Comparison of ENCODE assay signal across 2 cellular contexts in the genomic region with DNA sequence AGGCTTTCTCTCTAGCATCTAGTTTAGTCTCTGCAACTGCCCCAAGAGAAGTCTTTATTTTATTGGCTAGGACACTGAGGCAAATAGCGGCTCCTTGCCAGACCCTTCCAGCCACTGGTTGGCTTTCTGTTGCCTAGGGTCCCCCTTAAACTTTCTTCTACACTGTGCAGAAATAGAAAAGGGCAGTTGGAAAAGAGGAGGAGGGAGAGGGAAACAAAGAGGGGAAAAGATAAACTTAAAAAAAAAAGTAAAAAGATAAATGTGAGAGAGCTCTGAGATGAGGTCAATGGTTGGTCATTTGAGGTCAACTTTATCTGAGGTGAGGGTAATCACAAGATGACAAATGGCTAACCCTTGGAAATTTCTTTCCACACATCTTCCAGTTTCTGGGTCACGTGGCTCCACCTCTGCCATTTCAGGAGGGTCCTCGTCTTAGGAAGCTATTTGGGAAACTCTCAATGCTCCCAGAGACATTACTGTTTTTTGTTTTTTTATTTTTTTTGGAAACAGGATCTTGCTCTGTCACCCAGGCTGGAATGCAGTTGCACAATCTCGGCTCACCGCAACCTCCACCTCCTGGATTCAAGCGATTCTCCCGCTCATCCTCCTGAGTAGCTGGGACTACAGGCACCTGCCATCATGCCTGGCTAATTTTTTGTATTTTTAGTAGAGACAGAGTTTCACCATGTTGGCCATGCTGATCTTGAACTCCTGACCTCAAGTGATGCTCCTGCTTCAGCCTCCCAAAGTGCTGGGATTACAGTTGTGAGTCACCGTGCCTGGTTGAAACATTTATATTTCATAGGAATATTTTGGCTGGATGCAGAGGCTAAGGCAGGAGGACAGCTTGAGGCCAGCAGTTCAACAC.
TF ChIP-seq lines count a peak whose summit lies in the region.

No MANE protein-coding gene starts in this region.

TF ChIP-seq in A549, 52 proteins besides CTCF, POLR2A, EP300 and RAD21 (continued from another document and continues in another):
- TF ChIP-seq CHD4 (IDR thresholded peaks at IDR 0.05; ENCODE audit: borderline replicate concordance) = no peak
- peak; percentile 66; the same call in 1 of the 2 replicates for TF ChIP-seq HES2 (IDR thresholded peaks at IDR 0.05)
- no peak for TF ChIP-seq RCOR1 (IDR thresholded peaks at IDR 0.05; ENCODE audit: low read depth, low read length)
- TF ChIP-seq EHF (CRISPR knock-in tag; IDR thresholded peaks at IDR 0.05) = peak; percentile 84; the same call in 1 of the 2 replicates
- peak; percentile 87; the same call in 1 of the 2 replicates for TF ChIP-seq HEYL (CRISPR knock-in tag; IDR thresholded peaks at IDR 0.05)
- no peak; the same call in 1 of the 2 replicates for TF ChIP-seq HOXA7 (CRISPR knock-in tag; IDR thresholded peaks at IDR 0.05)
- no peak for TF ChIP-seq CHD2 (IDR thresholded peaks at IDR 0.05; ENCODE audit: low read length, partially characterized antibody)
- no peak for TF ChIP-seq TFCP2L1 (CRISPR knock-in tag; IDR thresholded peaks at IDR 0.05)
- peak; percentile 61 for TF ChIP-seq MAX (IDR thresholded peaks at IDR 0.05)
- no peak for TF ChIP-seq PHF8 (IDR thresholded peaks at IDR 0.05; ENCODE audit: borderline replicate concordance, low read depth)
- no peak for TF ChIP-seq KDM1A (IDR thresholded peaks at IDR 0.05; ENCODE audit: low read depth)
- no peak for TF ChIP-seq FOXS1 (CRISPR knock-in tag; IDR thresholded peaks at IDR 0.05)
- peak; percentile 65; the same call in 1 of the 2 replicates for TF ChIP-seq JUNB (IDR thresholded peaks at IDR 0.05)
- peak; percentile 80 for TF ChIP-seq GATA3 (IDR thresholded peaks at IDR 0.05; ENCODE audit: borderline replicate concordance)
- peak; percentile 88; the same call in 1 of the 2 replicates for TF ChIP-seq HOXB13 (CRISPR knock-in tag; IDR thresholded peaks at IDR 0.05; ENCODE audit: low read depth)
- TF ChIP-seq, protein P1, sequence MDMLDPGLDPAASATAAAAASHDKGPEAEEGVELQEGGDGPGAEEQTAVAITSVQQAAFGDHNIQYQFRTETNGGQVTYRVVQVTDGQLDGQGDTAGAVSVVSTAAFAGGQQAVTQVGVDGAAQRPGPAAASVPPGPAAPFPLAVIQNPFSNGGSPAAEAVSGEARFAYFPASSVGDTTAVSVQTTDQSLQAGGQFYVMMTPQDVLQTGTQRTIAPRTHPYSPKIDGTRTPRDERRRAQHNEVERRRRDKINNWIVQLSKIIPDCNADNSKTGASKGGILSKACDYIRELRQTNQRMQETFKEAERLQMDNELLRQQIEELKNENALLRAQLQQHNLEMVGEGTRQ (IDR thresholded peaks at IDR 0.05) = peak; percentile 89
- no peak for TF ChIP-seq SMC3 (IDR thresholded peaks at IDR 0.05)
- no peak for TF ChIP-seq NFE2L2 (conservative IDR thresholded peaks at IDR 0.05; ENCODE audit: low read length)
- TF ChIP-seq REST (IDR thresholded peaks at IDR 0.05) = no peak
- peak; percentile 72 for TF ChIP-seq ZNF302 (CRISPR knock-in tag; IDR thresholded peaks at IDR 0.05)
- no peak for TF ChIP-seq POLR2AphosphoS2 (conservative IDR thresholded peaks at IDR 0.05; ENCODE audit: low read length)
- TF ChIP-seq NPAS2 (CRISPR knock-in tag; IDR thresholded peaks at IDR 0.05; ENCODE audit: borderline replicate concordance) = peak; percentile 28; the same call in 1 of the 2 replicates
- TF ChIP-seq ESRRA (IDR thresholded peaks at IDR 0.05; ENCODE audit: borderline replicate concordance, low read length) = no peak
- no peak for TF ChIP-seq EHMT2 (IDR thresholded peaks at IDR 0.05; ENCODE audit: low read depth)
- peak; percentile 95 to 99 for TF ChIP-seq CEBPB (IDR thresholded peaks at IDR 0.05)
- TF ChIP-seq, protein P2, sequence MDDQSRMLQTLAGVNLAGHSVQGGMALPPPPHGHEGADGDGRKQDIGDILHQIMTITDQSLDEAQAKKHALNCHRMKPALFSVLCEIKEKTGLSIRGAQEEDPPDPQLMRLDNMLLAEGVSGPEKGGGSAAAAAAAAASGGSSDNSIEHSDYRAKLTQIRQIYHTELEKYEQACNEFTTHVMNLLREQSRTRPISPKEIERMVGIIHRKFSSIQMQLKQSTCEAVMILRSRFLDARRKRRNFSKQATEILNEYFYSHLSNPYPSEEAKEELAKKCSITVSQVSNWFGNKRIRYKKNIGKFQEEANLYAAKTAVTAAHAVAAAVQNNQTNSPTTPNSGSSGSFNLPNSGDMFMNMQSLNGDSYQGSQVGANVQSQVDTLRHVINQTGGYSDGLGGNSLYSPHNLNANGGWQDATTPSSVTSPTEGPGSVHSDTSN (IDR thresholded peaks at IDR 0.05) = peak; percentile 47; the same call in 1 of the 2 replicates
- TF ChIP-seq HDAC2 (IDR thresholded peaks at IDR 0.05) = no peak
- no peak for TF ChIP-seq RFX5 (IDR thresholded peaks at IDR 0.05)
- no peak; the same call in 1 of the 2 replicates for TF ChIP-seq HOXB5 (CRISPR knock-in tag; IDR thresholded peaks at IDR 0.05)
- no peak for TF ChIP-seq SREBF2 (IDR thresholded peaks at IDR 0.05)
- peak; percentile 76 to 89 for TF ChIP-seq JUN (IDR thresholded peaks at IDR 0.05)

TF ChIP-seq in HepG2, 621 proteins besides CTCF, POLR2A, EP300 and RAD21 (continued from another document and continues in another):
- TF ChIP-seq ARID5B (CRISPR knock-in tag; IDR thresholded peaks at IDR 0.05) = peak; percentile 80
- TF ChIP-seq HNF1B (CRISPR knock-in tag; IDR thresholded peaks at IDR 0.05) = no peak
- no peak for TF ChIP-seq KLF12 (CRISPR knock-in tag; IDR thresholded peaks at IDR 0.05; ENCODE audit: borderline replicate concordance)
- peak; percentile 70 for TF ChIP-seq NR2F6 (IDR thresholded peaks at IDR 0.05)
- peak; percentile 79 for TF ChIP-seq NR2F6 (CRISPR knock-in tag; IDR thresholded peaks at IDR 0.05)
- TF ChIP-seq MIXL1 (CRISPR knock-in tag; IDR thresholded peaks at IDR 0.05) = no peak
- 0 out of 2 replicates have a peak, but pooled peaks have one; percentile 42 for TF ChIP-seq ZNF792 (CRISPR knock-in tag; IDR thresholded peaks at IDR 0.05)
- peak; percentile 17; the same call in 1 of the 2 replicates for TF ChIP-seq SOX5 (CRISPR knock-in tag; IDR thresholded peaks at IDR 0.05; ENCODE audit: borderline replicate concordance)
- TF ChIP-seq, protein P3, sequence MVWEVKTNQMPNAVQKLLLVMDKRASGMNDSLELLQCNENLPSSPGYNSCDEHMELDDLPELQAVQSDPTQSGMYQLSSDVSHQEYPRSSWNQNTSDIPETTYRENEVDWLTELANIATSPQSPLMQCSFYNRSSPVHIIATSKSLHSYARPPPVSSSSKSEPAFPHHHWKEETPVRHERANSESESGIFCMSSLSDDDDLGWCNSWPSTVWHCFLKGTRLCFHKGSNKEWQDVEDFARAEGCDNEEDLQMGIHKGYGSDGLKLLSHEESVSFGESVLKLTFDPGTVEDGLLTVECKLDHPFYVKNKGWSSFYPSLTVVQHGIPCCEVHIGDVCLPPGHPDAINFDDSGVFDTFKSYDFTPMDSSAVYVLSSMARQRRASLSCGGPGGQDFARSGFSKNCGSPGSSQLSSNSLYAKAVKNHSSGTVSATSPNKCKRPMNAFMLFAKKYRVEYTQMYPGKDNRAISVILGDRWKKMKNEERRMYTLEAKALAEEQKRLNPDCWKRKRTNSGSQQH (CRISPR knock-in tag; IDR thresholded peaks at IDR 0.05; ENCODE audit: low read depth) = no peak
- TF ChIP-seq, protein P4, sequence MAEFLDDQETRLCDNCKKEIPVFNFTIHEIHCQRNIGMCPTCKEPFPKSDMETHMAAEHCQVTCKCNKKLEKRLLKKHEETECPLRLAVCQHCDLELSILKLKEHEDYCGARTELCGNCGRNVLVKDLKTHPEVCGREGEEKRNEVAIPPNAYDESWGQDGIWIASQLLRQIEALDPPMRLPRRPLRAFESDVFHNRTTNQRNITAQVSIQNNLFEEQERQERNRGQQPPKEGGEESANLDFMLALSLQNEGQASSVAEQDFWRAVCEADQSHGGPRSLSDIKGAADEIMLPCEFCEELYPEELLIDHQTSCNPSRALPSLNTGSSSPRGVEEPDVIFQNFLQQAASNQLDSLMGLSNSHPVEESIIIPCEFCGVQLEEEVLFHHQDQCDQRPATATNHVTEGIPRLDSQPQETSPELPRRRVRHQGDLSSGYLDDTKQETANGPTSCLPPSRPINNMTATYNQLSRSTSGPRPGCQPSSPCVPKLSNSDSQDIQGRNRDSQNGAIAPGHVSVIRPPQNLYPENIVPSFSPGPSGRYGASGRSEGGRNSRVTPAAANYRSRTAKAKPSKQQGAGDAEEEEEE (CRISPR knock-in tag; IDR thresholded peaks at IDR 0.05; ENCODE audit: borderline replicate concordance) = no peak
- no peak for TF ChIP-seq ZNF547 (CRISPR knock-in tag; IDR thresholded peaks at IDR 0.05)
- peak; percentile 63 for TF ChIP-seq GFI1 (CRISPR knock-in tag; IDR thresholded peaks at IDR 0.05; ENCODE audit: borderline replicate concordance)
- no peak for TF ChIP-seq TOPORS (CRISPR knock-in tag; IDR thresholded peaks at IDR 0.05)
- TF ChIP-seq FOXP1 (IDR thresholded peaks at IDR 0.05) = no peak
- peak; percentile 18; the same call in 1 of the 2 replicates for TF ChIP-seq FOXP1 (CRISPR knock-in tag; IDR thresholded peaks at IDR 0.05)
- no peak for TF ChIP-seq ZFX (CRISPR knock-in tag; IDR thresholded peaks at IDR 0.05; ENCODE audit: low read depth)
- TF ChIP-seq, protein P5, sequence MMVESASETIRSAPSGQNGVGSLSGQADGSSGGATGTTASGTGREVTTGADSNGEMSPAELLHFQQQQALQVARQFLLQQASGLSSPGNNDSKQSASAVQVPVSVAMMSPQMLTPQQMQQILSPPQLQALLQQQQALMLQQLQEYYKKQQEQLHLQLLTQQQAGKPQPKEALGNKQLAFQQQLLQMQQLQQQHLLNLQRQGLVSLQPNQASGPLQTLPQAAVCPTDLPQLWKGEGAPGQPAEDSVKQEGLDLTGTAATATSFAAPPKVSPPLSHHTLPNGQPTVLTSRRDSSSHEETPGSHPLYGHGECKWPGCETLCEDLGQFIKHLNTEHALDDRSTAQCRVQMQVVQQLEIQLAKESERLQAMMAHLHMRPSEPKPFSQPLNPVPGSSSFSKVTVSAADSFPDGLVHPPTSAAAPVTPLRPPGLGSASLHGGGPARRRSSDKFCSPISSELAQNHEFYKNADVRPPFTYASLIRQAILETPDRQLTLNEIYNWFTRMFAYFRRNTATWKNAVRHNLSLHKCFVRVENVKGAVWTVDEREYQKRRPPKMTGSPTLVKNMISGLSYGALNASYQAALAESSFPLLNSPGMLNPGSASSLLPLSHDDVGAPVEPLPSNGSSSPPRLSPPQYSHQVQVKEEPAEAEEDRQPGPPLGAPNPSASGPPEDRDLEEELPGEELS (CRISPR knock-in tag; IDR thresholded peaks at IDR 0.05) = peak; percentile 54
- TF ChIP-seq ZNF468 (CRISPR knock-in tag; IDR thresholded peaks at IDR 0.05) = no peak
- peak; percentile 31; the same call in 1 of the 2 replicates for TF ChIP-seq FOXO1 (CRISPR knock-in tag; IDR thresholded peaks at IDR 0.05)
- TF ChIP-seq NR2F2 (IDR thresholded peaks at IDR 0.05; ENCODE audit: borderline replicate concordance, low read depth) = no peak
- no peak for TF ChIP-seq ZNF530 (CRISPR knock-in tag; IDR thresholded peaks at IDR 0.05; ENCODE audit: low read depth)
- TF ChIP-seq MZF1 (CRISPR knock-in tag; IDR thresholded peaks at IDR 0.05; ENCODE audit: borderline replicate concordance) = no peak
- no peak for TF ChIP-seq ZNF543 (CRISPR knock-in tag; IDR thresholded peaks at IDR 0.05)
- 0 out of 2 replicates have a peak, but pooled peaks have one; percentile 42 for TF ChIP-seq ETV5 (CRISPR knock-in tag; IDR thresholded peaks at IDR 0.05; ENCODE audit: borderline replicate concordance)
- TF ChIP-seq PRPF4 (IDR thresholded peaks at IDR 0.05; ENCODE audit: low read depth, low read length, poor library complexity, severe bottlenecking) = no peak
- TF ChIP-seq, protein P6, sequence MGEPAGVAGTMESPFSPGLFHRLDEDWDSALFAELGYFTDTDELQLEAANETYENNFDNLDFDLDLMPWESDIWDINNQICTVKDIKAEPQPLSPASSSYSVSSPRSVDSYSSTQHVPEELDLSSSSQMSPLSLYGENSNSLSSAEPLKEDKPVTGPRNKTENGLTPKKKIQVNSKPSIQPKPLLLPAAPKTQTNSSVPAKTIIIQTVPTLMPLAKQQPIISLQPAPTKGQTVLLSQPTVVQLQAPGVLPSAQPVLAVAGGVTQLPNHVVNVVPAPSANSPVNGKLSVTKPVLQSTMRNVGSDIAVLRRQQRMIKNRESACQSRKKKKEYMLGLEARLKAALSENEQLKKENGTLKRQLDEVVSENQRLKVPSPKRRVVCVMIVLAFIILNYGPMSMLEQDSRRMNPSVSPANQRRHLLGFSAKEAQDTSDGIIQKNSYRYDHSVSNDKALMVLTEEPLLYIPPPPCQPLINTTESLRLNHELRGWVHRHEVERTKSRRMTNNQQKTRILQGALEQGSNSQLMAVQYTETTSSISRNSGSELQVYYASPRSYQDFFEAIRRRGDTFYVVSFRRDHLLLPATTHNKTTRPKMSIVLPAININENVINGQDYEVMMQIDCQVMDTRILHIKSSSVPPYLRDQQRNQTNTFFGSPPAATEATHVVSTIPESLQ (CRISPR knock-in tag; conservative IDR thresholded peaks at IDR 0.05) = no peak
- no peak for TF ChIP-seq ZNF879 (CRISPR knock-in tag; IDR thresholded peaks at IDR 0.05)
